In genomic region chr5:566636-567309, GRCh38 we compare ENCODE assay signal across 1 cellular context.
TF ChIP-seq lines count a peak whose summit lies in the region.

No MANE protein-coding gene starts in this region.

TF ChIP-seq in K562, 482 proteins besides CTCF, POLR2A, EP300 and RAD21 (continued from another document and continues in another):
- no peak for TF ChIP-seq ZNF165 (CRISPR knock-in tag; IDR thresholded peaks at IDR 0.05; ENCODE audit: borderline replicate concordance)
- TF ChIP-seq ATF2 (CRISPR knock-in tag; IDR thresholded peaks at IDR 0.05), result 0 out of 2 replicates have a peak, but pooled peaks have one; percentile 23
- TF ChIP-seq CAMTA2 (CRISPR knock-in tag; conservative IDR thresholded peaks at IDR 0.05), result no peak
- no peak for TF ChIP-seq ARID3B (CRISPR knock-in tag; IDR thresholded peaks at IDR 0.05; ENCODE audit: borderline replicate concordance)
- TF ChIP-seq BRF1 (IDR thresholded peaks at IDR 0.05; ENCODE audit: borderline replicate concordance, extremely low read depth, insufficient read length), result no peak
- no peak for TF ChIP-seq IFI16 (CRISPR knock-in tag; IDR thresholded peaks at IDR 0.05)
- no peak; the same call in 1 of the 2 replicates for TF ChIP-seq CREB1 (IDR thresholded peaks at IDR 0.05)
- TF ChIP-seq CREB1 (CRISPR knock-in tag; IDR thresholded peaks at IDR 0.05), result peak; percentile 34; the same call in 1 of the 2 replicates
- no peak for TF ChIP-seq ZNF134 (CRISPR knock-in tag; conservative IDR thresholded peaks at IDR 0.05)
- no peak for TF ChIP-seq FOXA3 (CRISPR knock-in tag; conservative IDR thresholded peaks at IDR 0.05 in 1 of 2, IDR thresholded peaks at IDR 0.05 in 1 of 2)
- TF ChIP-seq CBX5 (IDR thresholded peaks at IDR 0.05; ENCODE audit: borderline replicate concordance, low read depth), result no peak
- TF ChIP-seq ZNF316 (IDR thresholded peaks at IDR 0.05), result no peak
- no peak for TF ChIP-seq LCOR (CRISPR knock-in tag; IDR thresholded peaks at IDR 0.05)
- TF ChIP-seq NELFE (IDR thresholded peaks at IDR 0.05; ENCODE audit: insufficient read depth, insufficient read length), result no peak
- no peak for TF ChIP-seq YY1 (IDR thresholded peaks at IDR 0.05; ENCODE audit: borderline replicate concordance in 1 of 3, control insufficient read depth in 1 of 3, extremely low read depth in 1 of 3, insufficient read depth in 3 of 3, insufficient read length in 1 of 3, insufficient replicate concordance in 2 of 3, low read depth in 1 of 3, low read length in 2 of 3)
- TF ChIP-seq KAT7 (CRISPR knock-in tag; IDR thresholded peaks at IDR 0.05; ENCODE audit: borderline replicate concordance), result no peak
- no peak for TF ChIP-seq TAF7 (tag; IDR thresholded peaks at IDR 0.05)
- TF ChIP-seq CBX3 (IDR thresholded peaks at IDR 0.05; ENCODE audit: borderline replicate concordance in 1 of 2, low read length in 2 of 2), result peak in 1 of 2 experiments; percentile 62; a peak in 2 of 3 replicates
- TF ChIP-seq REST (CRISPR knock-in tag; IDR thresholded peaks at IDR 0.05; ENCODE audit: low read depth), result no peak
- TF ChIP-seq NRF1 (conservative IDR thresholded peaks at IDR 0.05 in 1 of 2, IDR thresholded peaks at IDR 0.05 in 1 of 2), result no peak
- TF ChIP-seq ZNF75A (CRISPR knock-in tag; IDR thresholded peaks at IDR 0.05), result no peak
- TF ChIP-seq ZNF124 (CRISPR knock-in tag; IDR thresholded peaks at IDR 0.05), result no peak
- TF ChIP-seq PHF8 (IDR thresholded peaks at IDR 0.05; ENCODE audit: borderline replicate concordance, low read length), result no peak
- TF ChIP-seq ZBTB12 (CRISPR knock-in tag; IDR thresholded peaks at IDR 0.05), result 0 out of 2 replicates have a peak, but pooled peaks have one; percentile 16
- no peak for TF ChIP-seq RBM17 (IDR thresholded peaks at IDR 0.05; ENCODE audit: borderline replicate concordance, low read depth, low read length)
- TF ChIP-seq E2F5 (CRISPR knock-in tag; IDR thresholded peaks at IDR 0.05), result no peak
- no peak for TF ChIP-seq U2AF1 (optimal IDR thresholded peaks at IDR 0.05; ENCODE audit: low read depth, low read length)
- TF ChIP-seq TOE1 (IDR thresholded peaks at IDR 0.05; ENCODE audit: borderline replicate concordance), result no peak
- no peak for TF ChIP-seq TOE1 (CRISPR knock-in tag; IDR thresholded peaks at IDR 0.05; ENCODE audit: borderline replicate concordance, low read depth)
- no peak for TF ChIP-seq GATA2 (CRISPR knock-in tag; IDR thresholded peaks at IDR 0.05)
- no peak for TF ChIP-seq COPS2 (conservative IDR thresholded peaks at IDR 0.05)
- peak; percentile 75; the same call in 1 of the 2 replicates for TF ChIP-seq ATF7 (IDR thresholded peaks at IDR 0.05)
- peak; percentile 83 for TF ChIP-seq ATF3 (IDR thresholded peaks at IDR 0.05)
- no peak for TF ChIP-seq ATF3 (CRISPR knock-in tag; conservative IDR thresholded peaks at IDR 0.05)
- TF ChIP-seq CREBBP (IDR thresholded peaks at IDR 0.05; ENCODE audit: low read depth, low read length), result no peak
- TF ChIP-seq ZBTB1 (CRISPR knock-in tag; IDR thresholded peaks at IDR 0.05; ENCODE audit: borderline replicate concordance, low read depth), result no peak
- no peak for TF ChIP-seq EZH2 (IDR thresholded peaks at IDR 0.05; ENCODE audit: borderline replicate concordance, low read depth, low read length)
- no peak for TF ChIP-seq ZNF311 (CRISPR knock-in tag; IDR thresholded peaks at IDR 0.05)
- no peak for TF ChIP-seq MGA (IDR thresholded peaks at IDR 0.05)
- TF ChIP-seq RUNX1 (IDR thresholded peaks at IDR 0.05; ENCODE audit: low read depth), result no peak
